In genomic region chr2:169490834-169491233, GRCh38 we compare ENCODE assay signal across 1 cellular context.
TF ChIP-seq lines count a peak whose summit lies in the region.

No MANE protein-coding gene starts in this region.

TF ChIP-seq in A549, 52 proteins besides CTCF, POLR2A, EP300 and RAD21 (continued from another document):
- TF ChIP-seq, protein P1, sequence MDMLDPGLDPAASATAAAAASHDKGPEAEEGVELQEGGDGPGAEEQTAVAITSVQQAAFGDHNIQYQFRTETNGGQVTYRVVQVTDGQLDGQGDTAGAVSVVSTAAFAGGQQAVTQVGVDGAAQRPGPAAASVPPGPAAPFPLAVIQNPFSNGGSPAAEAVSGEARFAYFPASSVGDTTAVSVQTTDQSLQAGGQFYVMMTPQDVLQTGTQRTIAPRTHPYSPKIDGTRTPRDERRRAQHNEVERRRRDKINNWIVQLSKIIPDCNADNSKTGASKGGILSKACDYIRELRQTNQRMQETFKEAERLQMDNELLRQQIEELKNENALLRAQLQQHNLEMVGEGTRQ (IDR thresholded peaks at IDR 0.05): no peak
- TF ChIP-seq HOXA7 (CRISPR knock-in tag; IDR thresholded peaks at IDR 0.05): no peak
- TF ChIP-seq, protein P2, sequence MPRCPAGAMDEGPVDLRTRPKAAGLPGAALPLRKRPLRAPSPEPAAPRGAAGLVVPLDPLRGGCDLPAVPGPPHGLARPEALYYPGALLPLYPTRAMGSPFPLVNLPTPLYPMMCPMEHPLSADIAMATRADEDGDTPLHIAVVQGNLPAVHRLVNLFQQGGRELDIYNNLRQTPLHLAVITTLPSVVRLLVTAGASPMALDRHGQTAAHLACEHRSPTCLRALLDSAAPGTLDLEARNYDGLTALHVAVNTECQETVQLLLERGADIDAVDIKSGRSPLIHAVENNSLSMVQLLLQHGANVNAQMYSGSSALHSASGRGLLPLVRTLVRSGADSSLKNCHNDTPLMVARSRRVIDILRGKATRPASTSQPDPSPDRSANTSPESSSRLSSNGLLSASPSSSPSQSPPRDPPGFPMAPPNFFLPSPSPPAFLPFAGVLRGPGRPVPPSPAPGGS (IDR thresholded peaks at IDR 0.05): no peak
